31 cellular contexts compared by ENCODE assay signal in genomic region chr1:71434240-71434639, GRCh38.
"Had no signal": no experiment of that assay in that cellular context is flagged by ENCODE, and none has a peak within 500 bp of the region (broad histone marks: within the 10 kb centered on the region; RNA-seq: fewer than 3 reads in every experiment).

No MANE protein-coding gene starts in this region.

- H3K27me3 ChIP-seq: adrenal gland, ascending aorta, body of pancreas, brain microvascular endothelial cell, breast epithelium, cardiac muscle cell had no signal

- H3K4me1 ChIP-seq: adrenal gland, ascending aorta, body of pancreas, breast epithelium had no signal

- DNase-seq: activated effector memory CD4-positive, alpha-beta T cell treated with anti-CD3 and anti-CD28 coated beads, Interleukin-2, amount 50 U/mL, for 16 hours; activated effector memory CD4-positive, alpha-beta T cell treated with Interleukin-2 at 50 U/mL for 16 hours; activated gamma-delta T cell; activated gamma-delta T cell treated with Interleukin-2 at 50 U/mL for 16 hours; activated naive CD4-positive, alpha-beta T cell; activated naive CD4-positive, alpha-beta T cell treated with anti-CD3 and anti-CD28 coated beads for 36 hours; activated naive CD4-positive, alpha-beta T cell treated with anti-CD3 and anti-CD28 coated beads, Interleukin-2, amount 10 ng/mL, durations not matched to agents 7 days and 5 days; activated naive CD4-positive, alpha-beta T cell treated with anti-CD3 and anti-CD28 coated beads, Interleukin-2, amount 50 U/mL, for 16 hours; activated naive CD4-positive, alpha-beta T cell treated with Interleukin-2 at 50 U/mL for 16 hours; activated naive CD8-positive, alpha-beta T cell treated with anti-CD3 and anti-CD28 coated beads for 36 hours; activated naive CD8-positive, alpha-beta T cell treated with anti-CD3 and anti-CD28 coated beads, Interleukin-2, amount 10 ng/mL, durations not matched to agents 7 days and 5 days; activated naive CD8-positive, alpha-beta T cell treated with anti-CD3 and anti-CD28 coated beads, Interleukin-2, amount 50 U/mL, for 24 hours; activated T-cell treated with anti-CD3 and anti-CD28 coated beads, Interleukin-2, amount 50 U/mL, for 24 hours; activated T-cell treated with anti-CD3 and anti-CD28 coated beads, Interleukin-2, amount 50 U/mL, for 4 hours; activated T-cell treated with anti-CD3 and anti-CD28 coated beads, Interleukin-2, amount 50 U/mL, for 48 hours; activated T-cell treated with anti-CD3 and anti-CD28 coated beads, Interleukin-2, amount 50 U/mL, for 72 hours; adrenal gland; amniotic stem cell; amygdala; anterior cingulate cortex; aorta; body of pancreas; brain microvascular endothelial cell; caudate nucleus; central memory CD4-positive, alpha-beta T cell; cerebellar nuclear complex had no signal

- H3K4me3 ChIP-seq: adrenal gland, ascending aorta, body of pancreas, breast epithelium, cardiac muscle cell had no signal

- H3K9me3 ChIP-seq: adrenal gland, ascending aorta, body of pancreas, breast epithelium had no signal

- H3K27ac ChIP-seq: adrenal gland, ascending aorta, body of pancreas, brain microvascular endothelial cell, breast epithelium, cardiac muscle cell had no signal

- H3K36me3 ChIP-seq: adrenal gland, ascending aorta, brain microvascular endothelial cell, breast epithelium, cardiac muscle cell had no signal

- ATAC-seq: activated naive CD4-positive, alpha-beta T cell treated with anti-CD3 and anti-CD28 coated beads, Interleukin-2, amount 50 U/mL, for 72 hours; activated naive CD8-positive, alpha-beta T cell treated with anti-CD3 and anti-CD28 coated beads, Interleukin-2, amount 50 U/mL, for 24 hours; activated T-cell treated with anti-CD3 and anti-CD28 coated beads, Interleukin-2, amount 50 U/mL, for 4 hours; activated T-cell treated with anti-CD3 and anti-CD28 coated beads, Interleukin-2, amount 50 U/mL, for 72 hours; activated T-helper 17 cell treated with anti-CD3 and anti-CD28 coated beads, Interleukin-2, amount 50 U/mL, for 72 hours; body of pancreas had no signal
